In the genomic region with DNA sequence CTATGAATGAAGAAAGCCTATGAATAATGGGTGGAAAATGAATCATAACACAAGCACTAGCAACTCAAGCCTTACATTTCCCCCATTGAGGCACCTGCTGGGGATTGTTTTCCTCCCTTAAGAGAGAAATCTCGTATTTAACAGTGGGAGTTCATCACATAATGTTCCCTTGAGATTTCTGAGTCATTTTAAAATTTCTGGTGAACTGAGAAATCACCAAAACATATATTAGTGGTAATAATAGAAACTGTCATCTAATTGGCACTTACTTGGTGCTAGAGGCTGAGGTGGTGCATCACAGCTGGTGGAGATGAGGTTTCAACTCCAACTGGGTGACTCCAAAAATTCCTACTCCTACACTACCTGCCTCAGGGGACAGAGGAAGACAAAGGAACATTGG, we compare ENCODE assay signal across 24 cellular contexts.
"Had no signal": no experiment of that assay in that cellular context is flagged by ENCODE, and none has a peak within 500 bp of the region (broad histone marks: within the 10 kb centered on the region; RNA-seq: fewer than 3 reads in every experiment).

No MANE protein-coding gene starts in this region.

- H3K36me3 ChIP-seq: MG63, SJSA1 had no signal

- H3K27ac Mint-ChIP-seq: T-cell had no signal

- H3K9ac ChIP-seq: SK-N-SH had no signal

- H3K9me3 Mint-ChIP-seq: T-cell had no signal

- H3K27ac ChIP-seq: SJSA1 had no signal

- ATAC-seq: T-cell had no signal

- H3K4me1 ChIP-seq: SJSA1 had no signal

- H3K4me2 ChIP-seq: SK-N-SH had no signal

- H3K36me3 Mint-ChIP-seq: T-cell had no signal

- DNase-seq: KBM-7; MG63; NCI-H1092; NCI-H1105 treated with DMSO at 0.1 percent for 48 hours; NCI-H1417 treated with DMSO at 0.1 percent for 48 hours; NCI-H146; NCI-H1694 treated with DMSO at 0.1 percent for 48 hours; NCI-H1930; NCI-H2081; NCI-H2107; NCI-H2171 treated with DMSO at 0.1 percent for 48 hours; NCI-H345; NCI-H446 treated with DMSO at 0.1 percent for 48 hours; NCI-H510A treated with DMSO at 0.1 percent for 48 hours; NCI-H526; NCI-H748 treated with DMSO at 0.1 percent for 48 hours; NK-92 treated with Interleukin-12 subunit alpha and Interleukin-12 subunit beta, amount 100 ng/mL, for 24 hours; Right ventricle myocardium superior; RPMI8226; SIG-M5; SK-N-SH; SW 1271; T-cell had no signal

- H3K9me3 ChIP-seq: MG63, SK-N-SH had no signal

- H3K4me3 Mint-ChIP-seq: T-cell had no signal

- H3K4me3 ChIP-seq: MG63, SJSA1 had no signal

- H3K27me3 ChIP-seq: MG63, SJSA1 had no signal

- H3K4me1 Mint-ChIP-seq: T-cell had no signal
